22 cellular contexts compared by ENCODE assay signal in the genomic region with DNA sequence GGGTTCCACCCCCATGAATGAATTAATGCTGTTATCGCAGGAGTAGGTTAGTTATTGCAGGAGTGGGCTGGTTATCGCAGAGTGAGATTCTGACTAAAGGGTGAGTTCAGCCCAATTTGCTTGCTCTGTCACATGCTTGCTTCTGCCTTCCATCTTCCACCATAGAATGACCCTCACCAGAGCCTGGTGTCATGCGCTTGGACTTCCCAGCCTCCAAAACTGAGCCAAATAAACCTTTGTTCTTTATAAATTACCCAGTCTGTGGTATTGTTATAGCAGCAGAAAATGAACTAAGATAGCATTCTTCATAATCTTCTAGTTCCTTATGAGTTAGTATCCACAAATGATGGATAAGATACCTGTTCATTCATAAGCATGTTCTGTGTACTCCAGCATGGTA.
"Had no signal": no experiment of that assay in that cellular context is flagged by ENCODE, and none has a peak within 500 bp of the region (broad histone marks: within the 10 kb centered on the region; RNA-seq: fewer than 3 reads in every experiment).

No MANE protein-coding gene starts in this region.

- DNase-seq: Karpas-422, KBM-7, MG63, NCI-H1092, NCI-H1105 treated with DMSO at 0.1 percent for 48 hours, NCI-H1417 treated with DMSO at 0.1 percent for 48 hours, NCI-H146, NCI-H187, NCI-H2029, NCI-H2081 treated with DMSO at 0.1 percent for 48 hours, NCI-H2171, NCI-H226, NCI-H446, NCI-H510A, NCI-H524 treated with DMSO at 0.1 percent for 48 hours, NCI-H69, NCI-H774, SHP77 treated with DMSO at 0.1 percent for 48 hours, SJCRH30 had no signal

- H3K27ac ChIP-seq: RWPE1, SJCRH30 had no signal

- ATAC-seq: SK-N-SH treated with all-trans-retinoic acid at 6 μM for 48 hours had no signal

- H3K36me3 ChIP-seq: MG63, SJCRH30 had no signal

- H3K27me3 ChIP-seq: MG63, SJCRH30 had no signal

- H3K4me3 ChIP-seq: MG63, SJCRH30 had no signal

- H3K27me3 Mint-ChIP-seq: IgD-negative memory B cell had no signal

- H3K9me3 ChIP-seq: SJCRH30 had no signal

- H3K27ac Mint-ChIP-seq: IgD-negative memory B cell had no signal
